In genomic region chr7:5525271-5526189, GRCh38 we compare ENCODE assay signal across 8 cellular contexts. TPM values are rescaled to one million over a fixed set of nuclear protein-coding genes. Genes with fewer than 3 reads are reported as not detected.
DNase-seq lines count a peak whose midpoint lies in the region; ATAC-seq, FAIRE-seq and TF ChIP-seq lines count a peak whose summit lies in the region.

No MANE protein-coding gene starts in this region.

- H2AFZ ChIP-seq in K562 (ENCODE audit: low read depth, low read length), result no peak overlapping the region

- peaks cover 40% of the 10 kb centered on the region for H4K20me1 ChIP-seq in K562 (replicated peaks; ENCODE audit: control insufficient read depth, insufficient read depth, low read length)

- no peaks in the 10 kb centered on the region for H3K9me3 Mint-ChIP-seq in memory B cell

- H3K27ac ChIP-seq in K562 (ENCODE audit: extremely low read depth, low read depth, low read length), result 0 out of 3 replicates have a peak overlapping the region, but pooled peaks have one; percentile 36

- peak; percentile 11 for ATAC-seq in K562
- ATAC-seq in memory B cell (ENCODE audit: low read depth), result no peak
- no peak for ATAC-seq in HG03565 (IDR thresholded peaks at IDR 0.05; ENCODE audit: unreplicated experiment)
- no peak for ATAC-seq in GM19397 (IDR thresholded peaks at IDR 0.05; ENCODE audit: unreplicated experiment)

- peak; percentile 48 for FAIRE-seq in K562 (lab: Jason Lieb, UNC)

- no peak overlapping the region for H3K4me2 ChIP-seq in K562 (ENCODE audit: insufficient read depth, low read length)

- intact Hi-C loops in K562 (cut with micrococcal nuclease), result no loop called here

- TF ChIP-seq EP300 in K562 (IDR thresholded peaks at IDR 0.05; ENCODE audit: low read length), result no peak

- TF ChIP-seq RAD21 in K562 (CRISPR knock-in tag; conservative IDR thresholded peaks at IDR 0.05 in 1 of 2, IDR thresholded peaks at IDR 0.05 in 1 of 2), result no peak; a peak in 1 of 4 replicates

- TF ChIP-seq CTCF in K562 (IDR thresholded peaks at IDR 0.05 in 2 of 3, conservative IDR thresholded peaks at IDR 0.05 in 1 of 3; ENCODE audit: insufficient read depth in 2 of 3, low read depth in 1 of 3, low read length in 3 of 3), result no peak

- H3K4me1 ChIP-seq in K562 (replicated peaks in 1 of 2; ENCODE audit: control insufficient read depth in 2 of 2, insufficient read depth in 2 of 2, low read length in 2 of 2), result peaks cover 13 to 22% of the 10 kb centered on the region in 2 experiments; a peak in 4 of 5 replicates

- peak overlapping the region; percentile 95 for H3K27ac Mint-ChIP-seq in memory B cell

- H3K9ac ChIP-seq in K562 (ENCODE audit: insufficient read depth in 1 of 2, low read depth in 2 of 2, low read length in 2 of 2), result no peak overlapping the region

- POLR2A ChIA-PET in K562 (lab: Yijun Ruan, JAX), result interaction anchor here (0.5 to 5.3 kb wide), 36 partner anchors 13 to 285 kb away, joined by 3 to 71 read pairs (median 4); partner anchors contain the start of gene TNRC18

- H3K4me3 Mint-ChIP-seq in memory B cell, result peak overlapping the region; percentile 21

- BruUV-seq in K562 (replicated peaks; lab: Mats Ljungman, UMichigan), result no TSS peak

- CTCF ChIA-PET in K562 (lab: Yijun Ruan, JAX; ENCODE audit: low intra/inter-chr PET ratio), result interaction anchor here (1.6 kb wide), 1 partner anchor 33 kb away, joined by 5 read pairs; no protein-coding TSS in a partner anchor

- no peaks in the 10 kb centered on the region for H3K27me3 Mint-ChIP-seq in memory B cell

- H3K36me3 Mint-ChIP-seq in memory B cell, result peaks cover 30% of the 10 kb centered on the region

- WGBS in K562 (ENCODE audit: insufficient coverage, low coverage, missing lambda C conversion rate), result 53% methylated on average over 11 of the region's 11 CpGs

- H3K9me3 ChIP-seq in K562 (replicated peaks; ENCODE audit: control insufficient read depth, insufficient read depth, low read depth, low read length), result no peaks in the 10 kb centered on the region

- TF ChIP-seq POLR2A in K562 (conservative IDR thresholded peaks at IDR 0.05), result peak; percentile 94

- H3K4me3 ChIP-seq in K562, result no peak overlapping the region

- peaks cover 55% of the 10 kb centered on the region for H3K36me3 ChIP-seq in K562 (ENCODE audit: control insufficient read depth, insufficient read depth, low read length)

- no peaks in the 10 kb centered on the region for H3K27me3 ChIP-seq in K562 (ENCODE audit: control insufficient read depth in 2 of 2, insufficient read depth in 2 of 2, low read length in 2 of 2)

- peaks cover 19% of the 10 kb centered on the region for H3K9me1 ChIP-seq in K562 (ENCODE audit: control insufficient read depth, insufficient read depth, low read length)

- H3K4me1 Mint-ChIP-seq in memory B cell, result peaks cover 43% of the 10 kb centered on the region

- DNase-seq in NCI-H748 (lab: John Stamatoyannopoulos, UW; ENCODE audit: unreplicated experiment) (peak; percentile 21), NCI-H748 treated with DMSO at 0.1 percent for 48 hours (lab: John Stamatoyannopoulos, UW) (no peak), OCI-M1 (lab: John Stamatoyannopoulos, UW) (peak; percentile 72), K562 (ENCODE audit: extremely low read depth in 1 of 4, low spot score in 3 of 4) (peak in 2 of 4 experiments; percentile 27 to 52), memory B cell (ENCODE audit: low spot score in 2 of 2) (no peak), GOT3 (lab: John Stamatoyannopoulos, UW) (no peak)

- peaks cover 36% of the 10 kb centered on the region for H3K79me2 ChIP-seq in K562 (ENCODE audit: control insufficient read depth, insufficient read depth, low read length)

- in situ Hi-C loops in K562 (cut with MboI), result no loop called here

TF ChIP-seq in K562, 482 proteins besides CTCF, POLR2A, EP300 and RAD21 (continues in another document):
- peak; percentile 2 for TF ChIP-seq NFYB (IDR thresholded peaks at IDR 0.05; ENCODE audit: extremely low read depth, insufficient read length)
- 0 out of 2 replicates have a peak, but pooled peaks have one; percentile 35 for TF ChIP-seq MBD2 (IDR thresholded peaks at IDR 0.05; ENCODE audit: borderline replicate concordance, low read depth)
- TF ChIP-seq ZHX1 (conservative IDR thresholded peaks at IDR 0.05; ENCODE audit: low read length), result no peak; the same call in 1 of the 2 replicates
- no peak for TF ChIP-seq RBM39 (optimal IDR thresholded peaks at IDR 0.05; ENCODE audit: low read depth, low read length)
- TF ChIP-seq DEAF1 (CRISPR knock-in tag; IDR thresholded peaks at IDR 0.05), result no peak

RNA-seq across cellular contexts. Expression of gene ACTB, which starts 4.9 kb away (rescaled TPM):
- total RNA-seq in K562 (2011; cell fraction: chromatin; rRNA removed; ENCODE audit: low replicate concordance), result 442 and 814 TPM in 2 replicates
- total RNA-seq in K562 (2011; cell fraction: nucleolus; rRNA removed), result 822 and 827 TPM in 2 replicates
- total RNA-seq in K562 (2011; cell fraction: nucleoplasm; rRNA removed), result 612 and 733 TPM in 2 replicates
- total RNA-seq in K562 (2014; rRNA removed) (1,050 and 1,578 TPM in 2 replicates), K562 (2014; rRNA removed; fragmentation: Illumina TruSeq; extraction: Trizol) (1,330 and 1,372 TPM in 2 replicates), K562 (2015; rRNA removed; fragmentation: Illumina TruSeq; extraction: Trizol) (1,064 and 1,131 TPM in 2 replicates), K562 (2021) (3,434 and 3,475 TPM in 2 replicates)
- polyA plus RNA-seq in K562 (2011; rRNA removed) (394 and 1,035 TPM in 2 replicates), K562 (2014; fragmentation: Illumina TruSeq; extraction: Trizol) (3,161 and 3,227 TPM in 2 replicates), K562 (2014; fragmentation: Nextera tagmentation; extraction: Ambion mirVana) (1,000 to 10,000 TPM; 1,484 to 2,232 TPM), K562 (2014; rRNA removed) (1,030 and 1,055 TPM in 2 replicates)
- polyA plus RNA-seq in K562 (2011; cell fraction: cytosol; rRNA removed), result 886 and 917 TPM in 2 replicates
- 1,199 and 1,212 TPM in 2 replicates for polyA plus RNA-seq in K562 (2011; cell fraction: nucleus; rRNA removed)
- polyA plus RNA-seq in K562 (2012), result 3,171 and 3,886 TPM in 2 replicates
- 535 and 828 TPM in 2 replicates for polyA minus RNA-seq in K562 (2011; rRNA and poly(A)+ RNA removed)
- 1,311 and 2,256 TPM in 2 replicates for polyA minus RNA-seq in K562 (2011; cell fraction: cytosol; rRNA and poly(A)+ RNA removed)
- 373 and 553 TPM in 2 replicates for polyA minus RNA-seq in K562 (2011; cell fraction: nucleus; rRNA and poly(A)+ RNA removed)

RNA-seq across cellular contexts. Expression of gene FBXL18, which starts 11.9 kb away (rescaled TPM):
- 15.8 and 38.3 TPM in 2 replicates for total RNA-seq in K562 (2011; cell fraction: chromatin; rRNA removed; ENCODE audit: low replicate concordance)
- total RNA-seq in K562 (2011; cell fraction: nucleolus; rRNA removed), result 22.5 and 24.8 TPM in 2 replicates
- total RNA-seq in K562 (2011; cell fraction: nucleoplasm; rRNA removed), result 13.9 and 14.8 TPM in 2 replicates
- total RNA-seq in K562 (2014; rRNA removed), result 3.5 and 4.5 TPM in 2 replicates
- total RNA-seq in K562 (2014; rRNA removed; fragmentation: Illumina TruSeq; extraction: Trizol), result 1.4 and 1.5 TPM in 2 replicates
- total RNA-seq in K562 (2015; rRNA removed; fragmentation: Illumina TruSeq; extraction: Trizol), result 2.6 and 2.7 TPM in 2 replicates
- total RNA-seq in K562 (2021), result 13.4 and 14.2 TPM in 2 replicates
- polyA plus RNA-seq in K562 (2011; rRNA removed), result 1.2 and 3.0 TPM in 2 replicates
- polyA plus RNA-seq in K562 (2011; cell fraction: cytosol; rRNA removed), result 2.0 and 4.8 TPM in 2 replicates
- polyA plus RNA-seq in K562 (2011; cell fraction: nucleus; rRNA removed), result 3.8 and 7.6 TPM in 2 replicates
- 5.4 and 6.2 TPM in 2 replicates for polyA plus RNA-seq in K562 (2012)
- polyA plus RNA-seq in K562 (2014; fragmentation: Illumina TruSeq; extraction: Trizol), result 2.2 and 3.2 TPM in 2 replicates
- under 1 TPM; 0.25 to 0.31 TPM for polyA plus RNA-seq in K562 (2014; fragmentation: Nextera tagmentation; extraction: Ambion mirVana)
- 5.2 and 5.7 TPM in 2 replicates for polyA plus RNA-seq in K562 (2014; rRNA removed)
- 1.7 and 2.2 TPM in 2 replicates for polyA minus RNA-seq in K562 (2011; rRNA and poly(A)+ RNA removed)
- polyA minus RNA-seq in K562 (2011; cell fraction: cytosol; rRNA and poly(A)+ RNA removed), result 5.8 and 6.3 TPM in 2 replicates
- polyA minus RNA-seq in K562 (2011; cell fraction: nucleus; rRNA and poly(A)+ RNA removed), result 5.0 and 6.2 TPM in 2 replicates

Comparison
In these comparisons a context has a peak if more than half of its experiments do, and no peak if none do; other contexts are left out.
1. DNase-seq: peak in NCI-H748 (single experiment) and OCI-M1 (single experiment); none in NCI-H748 treated with DMSO at 0.1 percent for 48 hours (single experiment), memory B cell (0 of 2) and GOT3 (single experiment).